In the genomic region with DNA sequence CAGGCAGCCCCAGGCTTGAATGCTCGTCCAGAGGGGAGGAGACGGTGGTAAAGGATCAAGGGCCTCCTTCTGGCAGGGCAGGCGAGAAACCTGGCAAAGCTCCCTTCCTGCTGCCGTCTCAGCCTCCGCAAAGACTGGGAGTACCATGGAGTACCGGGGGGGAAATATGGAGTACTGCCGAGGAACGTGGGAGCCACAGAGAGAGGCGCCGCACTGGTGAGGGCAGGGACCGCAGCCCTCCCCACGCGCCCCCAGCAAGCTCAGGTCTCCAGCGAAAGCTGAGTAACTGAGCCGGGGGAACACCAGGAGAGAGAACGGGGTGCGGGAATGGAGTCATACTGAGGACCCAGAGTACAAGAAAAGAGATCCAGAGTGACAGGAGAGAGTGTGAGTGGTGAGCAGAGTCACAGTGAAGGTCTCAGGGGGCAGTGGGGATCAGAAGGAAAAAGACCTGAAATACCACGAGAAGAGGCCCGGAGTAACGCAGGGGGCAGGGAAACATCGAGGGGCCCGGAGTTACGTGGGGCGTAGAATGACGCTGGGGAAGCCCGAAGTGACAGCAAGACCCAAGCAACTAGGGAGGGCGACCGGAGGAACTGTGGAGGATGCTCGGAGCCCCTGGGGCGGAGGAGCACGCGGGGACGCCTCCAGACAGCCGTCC, we compare ENCODE assay signal across 8 cellular contexts. TPM values are rescaled to one million over a fixed set of nuclear protein-coding genes. Genes with fewer than 3 reads are reported as not detected.
A peak's percentile ranks its signal among the peaks of the same experiment; 100 is the strongest.
DNase-seq lines count a peak whose midpoint lies in the region; ATAC-seq, FAIRE-seq and TF ChIP-seq lines count a peak whose summit lies in the region.

No MANE protein-coding gene starts in this region.

- peak overlapping the region; percentile 59 for H3K27ac ChIP-seq in SJSA1
- H3K27ac ChIP-seq in GM12878 (ENCODE audit: control insufficient read depth, insufficient read depth): peak overlapping the region; percentile 81
- H3K27ac ChIP-seq in iPS-18a (ENCODE audit: low read length): no peak overlapping the region
- H3K27ac ChIP-seq in skin epidermis: peak overlapping the region; percentile 88 to 99 (median 96)

- no peaks in the 10 kb centered on the region for H3K9me3 ChIP-seq in SJSA1 (replicated peaks)
- no peaks in the 10 kb centered on the region for H3K9me3 ChIP-seq in GM12878 (replicated peaks; ENCODE audit: control insufficient read depth, insufficient read depth, low read length)
- no peaks in the 10 kb centered on the region for H3K9me3 ChIP-seq in iPS-18a (ENCODE audit: control insufficient read depth, low read depth, low read length)

- CTCF ChIA-PET in GM12878 (lab: Yijun Ruan, JAX): interaction anchor here (0.5 to 4.9 kb wide), 17 partner anchors 9 to 1067 kb away, joined by 3 to 41 read pairs (median 4); partner anchors contain the start of genes B3GAT3, MTA2, SLC3A2 and TUT1

- POLR2A ChIA-PET in GM12878 (lab: Charles Lee): interaction anchor here (0.5 to 2.6 kb wide), 16 partner anchors 8 to 245 kb away, joined by 3 to 13 read pairs (median 5); partner anchors contain the start of genes B3GAT3, C11orf98, CSKMT and LBHD1

- peak overlapping the region; percentile 97 for H3K4me2 ChIP-seq in GM12878 (ENCODE audit: control insufficient read depth, insufficient read depth)

- FAIRE-seq in GM12878 (lab: Jason Lieb, UNC): no peak

- H3K9ac ChIP-seq in GM12878 (ENCODE audit: control insufficient read depth, insufficient read depth, low read length) (peak overlapping the region; percentile 95), iPS-18a (ENCODE audit: low read length) (peak overlapping the region; percentile 33)

- no peak for TF ChIP-seq CTCF in GM12878 (IDR thresholded peaks at IDR 0.05 in 2 of 3, conservative IDR thresholded peaks at IDR 0.05 in 1 of 3; ENCODE audit: control insufficient read depth in 2 of 3, extremely low read depth in 1 of 3, insufficient read depth in 1 of 3, low read depth in 3 of 3, low read length in 3 of 3)

- under 1% methylated on average over 34 of the region's 34 CpGs for WGBS in GM12878 (ENCODE audit: insufficient coverage, insufficient replicate concordance, low lambda C conversion rate, missing lambda C conversion rate)

- in situ Hi-C loops in GM12878 (cut with MboI): no loop called here

- SMC1A ChIA-PET in GM12878 (lab: Charles Lee; ENCODE audit: uncharacterized antibody, unreplicated experiment): interaction anchor here (0.7 to 2.9 kb wide), 9 partner anchors 10 to 142 kb away, joined by 3 to 19 read pairs (median 4); partner anchors contain the start of genes B3GAT3, INTS5, MTA2 and TUT1

- peak overlapping the region; percentile 66 for H3K4me3 ChIP-seq in SJSA1
- peak overlapping the region; percentile 94 for H3K4me3 ChIP-seq in GM12878
- peak overlapping the region; percentile 71 for H3K4me3 ChIP-seq in iPS-18a (ENCODE audit: low read length)
- H3K4me3 ChIP-seq in skin epidermis: peak overlapping the region; percentile 62 to 87 (median 75)

- DNase-seq in AG08395 (ENCODE audit: low spot score): peak; percentile 72
- peak; percentile 73 for DNase-seq in SJSA1 (ENCODE audit: low read depth in 1 of 2, low spot score in 2 of 2)
- DNase-seq in GM12878 (ENCODE audit: low read depth, low spot score): no peak
- no peak for DNase-seq in GOT3 (lab: John Stamatoyannopoulos, UW)

- peak overlapping the region; percentile 85 for H2AFZ ChIP-seq in GM12878 (ENCODE audit: control insufficient read depth, low read depth, low read length)

- peak; percentile 2 for ATAC-seq in GM18907 (IDR thresholded peaks at IDR 0.05; ENCODE audit: unreplicated experiment)
- peak; percentile 21 for ATAC-seq in HG03280 (IDR thresholded peaks at IDR 0.05; ENCODE audit: unreplicated experiment)
- ATAC-seq in GM12878: peak; percentile 54

- TF ChIP-seq RAD21 in GM12878 (IDR thresholded peaks at IDR 0.05; ENCODE audit: insufficient read depth, low read depth, low read length): no peak

- no peak for TF ChIP-seq EP300 in GM12878 (IDR thresholded peaks at IDR 0.05; ENCODE audit: borderline replicate concordance in 1 of 2, control insufficient read depth in 1 of 2, low read depth in 2 of 2, low read length in 2 of 2)

- H3K79me2 ChIP-seq in GM12878 (ENCODE audit: control insufficient read depth, insufficient read depth, low read length): peaks cover 16% of the 10 kb centered on the region

- intact Hi-C loops in GM12878 (cut with micrococcal nuclease; ENCODE audit: unreplicated experiment): loop anchor here (5.0 kb wide), 1 partner anchor 60 kb away; the partner anchor contains the start of genes LBHD1 and UQCC3

- TF ChIP-seq POLR2A in GM12878 (IDR thresholded peaks at IDR 0.05; ENCODE audit: low read depth, low read length): peak; percentile 12; the same call in 1 of the 2 replicates

- BruUV-seq in GM12878 (replicated peaks; lab: Mats Ljungman, UMichigan): no TSS peak

- no peaks in the 10 kb centered on the region for H3K27me3 ChIP-seq in SJSA1 (replicated peaks)
- no peaks in the 10 kb centered on the region for H3K27me3 ChIP-seq in GM12878 (replicated peaks in 1 of 2; ENCODE audit: control insufficient read depth in 2 of 2, insufficient read depth in 2 of 2, low read length in 1 of 2)
- peaks cover 11% of the 10 kb centered on the region for H3K27me3 ChIP-seq in iPS-18a (ENCODE audit: control insufficient read depth, insufficient read depth, low read length)

- H4K20me1 ChIP-seq in GM12878 (ENCODE audit: control insufficient read depth, insufficient read depth): no peaks in the 10 kb centered on the region

- H3K4me1 ChIP-seq in SJSA1 (replicated peaks) (peaks cover 13% of the 10 kb centered on the region), GM12878 (ENCODE audit: control insufficient read depth, insufficient read depth, low read length) (peaks cover 14% of the 10 kb centered on the region), iPS-18a (ENCODE audit: control insufficient read depth, low read depth, low read length) (no peaks in the 10 kb centered on the region)

- H3K36me3 ChIP-seq in SJSA1: peaks cover 57% of the 10 kb centered on the region
- H3K36me3 ChIP-seq in GM12878 (ENCODE audit: control insufficient read depth in 2 of 2, insufficient read depth in 2 of 2, low read length in 1 of 2): no peaks in the 10 kb centered on the region; a peak in 1 of 4 replicates
- peaks cover 3% of the 10 kb centered on the region for H3K36me3 ChIP-seq in iPS-18a (ENCODE audit: control insufficient read depth, low read depth, low read length)

- RAD21 ChIA-PET in GM12878 (lab: Charles Lee; ENCODE audit: unreplicated experiment): interaction anchor here (0.8 to 2.1 kb wide), 9 partner anchors 10 to 242 kb away, joined by 3 to 9 read pairs (median 4); partner anchors contain the start of genes B3GAT3, C11orf98, CSKMT and MTA2

RNA-seq across cellular contexts. Expression of gene EML3, which starts 0.7 kb away (rescaled TPM):
- total RNA-seq in SJSA1 (2014; rRNA removed; shearing (Covaris generic)): 19.8 and 28.1 TPM in 2 replicates
- total RNA-seq in GM12878 (2013; cell fraction: nucleolus; rRNA removed): 48.1 and 57.5 TPM in 2 replicates
- total RNA-seq in GM12878 (2014; rRNA removed) (22.5 and 23.9 TPM in 2 replicates), GM12878 (2014; rRNA removed; fragmentation: Illumina TruSeq; extraction: Trizol) (14.0 and 17.3 TPM in 2 replicates), GM12878 (2021) (69.8 and 82.5 TPM in 2 replicates)
- polyA plus RNA-seq in GM12878 (2011; ENCODE audit: low read depth): 19.2 TPM
- polyA plus RNA-seq in GM12878 (2011; rRNA removed) (18.4 and 27.1 TPM in 2 replicates), GM12878 (2014; fragmentation: Illumina TruSeq; extraction: Trizol) (16.3 and 21.9 TPM in 2 replicates), GM12878 (2014; fragmentation: Nextera tagmentation; extraction: Ambion mirVana) (1 to 10 TPM in 1 of 2 experiments, under 1 TPM in 1; 0.58 to 1.2 TPM), GM12878 (2014; rRNA removed) (45.7 and 61.0 TPM in 2 replicates), GM12878 (2016; fragmentation: Nextera tagmentation; extraction: Ambion mirVana) (10 to 100 TPM; 25.6 to 26.8 TPM)
- 25.4 and 33.5 TPM in 2 replicates for polyA plus RNA-seq in GM12878 (2011; cell fraction: cytosol; rRNA removed)
- 197 and 232 TPM in 2 replicates for polyA plus RNA-seq in GM12878 (2011; cell fraction: nucleus; rRNA removed)
- polyA plus RNA-seq in GM12878 (2012): 42.2 and 48.7 TPM in 2 replicates
- 20.3 and 27.6 TPM in 2 replicates for polyA minus RNA-seq in GM12878 (2011; rRNA and poly(A)+ RNA removed)
- 12.0 and 12.2 TPM in 2 replicates for polyA minus RNA-seq in GM12878 (2011; cell fraction: cytosol; rRNA and poly(A)+ RNA removed)
- polyA minus RNA-seq in GM12878 (2011; cell fraction: nucleus; rRNA and poly(A)+ RNA removed): 22.6 and 35.8 TPM in 2 replicates

RNA-seq across cellular contexts. Expression of gene ROM1, which starts 1.2 kb away (rescaled TPM):
- total RNA-seq in SJSA1 (2014; rRNA removed; shearing (Covaris generic)): 3.1 and 10.4 TPM in 2 replicates
- total RNA-seq in GM12878 (2013; cell fraction: nucleolus; rRNA removed): 0.40 TPM in 1 of 2 replicates, not detected in the other
- total RNA-seq in GM12878 (2014; rRNA removed): 0.60 and 1.7 TPM in 2 replicates
- total RNA-seq in GM12878 (2014; rRNA removed; fragmentation: Illumina TruSeq; extraction: Trizol): 1.1 TPM in 2 replicates
- total RNA-seq in GM12878 (2021): 1.2 and 1.9 TPM in 2 replicates
- 0.22 TPM for polyA plus RNA-seq in GM12878 (2011; ENCODE audit: low read depth)
- 0.42 and 0.82 TPM in 2 replicates for polyA plus RNA-seq in GM12878 (2011; rRNA removed)
- 0.72 and 1.3 TPM in 2 replicates for polyA plus RNA-seq in GM12878 (2011; cell fraction: cytosol; rRNA removed)
- 2.0 and 2.2 TPM in 2 replicates for polyA plus RNA-seq in GM12878 (2011; cell fraction: nucleus; rRNA removed)
- 1.1 and 1.8 TPM in 2 replicates for polyA plus RNA-seq in GM12878 (2012)
- polyA plus RNA-seq in GM12878 (2014; fragmentation: Illumina TruSeq; extraction: Trizol): 1.5 and 1.6 TPM in 2 replicates
- under 1 TPM; 0.42 TPM for polyA plus RNA-seq in GM12878 (2014; fragmentation: Nextera tagmentation; extraction: Ambion mirVana)
- polyA plus RNA-seq in GM12878 (2014; rRNA removed): 0.67 and 2.0 TPM in 2 replicates
- 1 to 10 TPM; 2.4 to 3.0 TPM for polyA plus RNA-seq in GM12878 (2016; fragmentation: Nextera tagmentation; extraction: Ambion mirVana)
- polyA minus RNA-seq in GM12878 (2011; rRNA and poly(A)+ RNA removed): 0.29 and 1.1 TPM in 2 replicates
- polyA minus RNA-seq in GM12878 (2011; cell fraction: cytosol; rRNA and poly(A)+ RNA removed): 0.52 TPM in 1 of 2 replicates, not detected in the other
- 0.36 and 0.38 TPM in 2 replicates for polyA minus RNA-seq in GM12878 (2011; cell fraction: nucleus; rRNA and poly(A)+ RNA removed)

RNA-seq across cellular contexts. Expression of gene B3GAT3, which starts 10.0 kb away (rescaled TPM):
- total RNA-seq in SJSA1 (2014; rRNA removed; shearing (Covaris generic)): 82.5 and 145 TPM in 2 replicates
- total RNA-seq in GM12878 (2013; cell fraction: nucleolus; rRNA removed): 17.1 and 21.9 TPM in 2 replicates
- total RNA-seq in GM12878 (2014; rRNA removed) (34.3 and 42.4 TPM in 2 replicates), GM12878 (2014; rRNA removed; fragmentation: Illumina TruSeq; extraction: Trizol) (12.3 and 14.1 TPM in 2 replicates), GM12878 (2021) (42.4 and 43.2 TPM in 2 replicates)
- polyA plus RNA-seq in GM12878 (2011; ENCODE audit: low read depth): 6.1 TPM
- polyA plus RNA-seq in GM12878 (2011; rRNA removed) (7.0 and 17.2 TPM in 2 replicates), GM12878 (2014; fragmentation: Illumina TruSeq; extraction: Trizol) (1.1 and 8.3 TPM in 2 replicates), GM12878 (2014; fragmentation: Nextera tagmentation; extraction: Ambion mirVana) (1 to 10 TPM in 1 of 2 experiments, under 1 TPM in 1; 0.31 to 2.8 TPM), GM12878 (2014; rRNA removed) (52.7 and 56.5 TPM in 2 replicates), GM12878 (2016; fragmentation: Nextera tagmentation; extraction: Ambion mirVana) (10 to 100 TPM; 50.0 to 51.7 TPM)
- polyA plus RNA-seq in GM12878 (2011; cell fraction: cytosol; rRNA removed): 28.5 and 57.0 TPM in 2 replicates
- polyA plus RNA-seq in GM12878 (2011; cell fraction: nucleus; rRNA removed): 68.4 and 81.5 TPM in 2 replicates
- 28.4 and 35.5 TPM in 2 replicates for polyA plus RNA-seq in GM12878 (2012)
- 5.5 and 16.0 TPM in 2 replicates for polyA minus RNA-seq in GM12878 (2011; rRNA and poly(A)+ RNA removed)
- 8.8 and 12.0 TPM in 2 replicates for polyA minus RNA-seq in GM12878 (2011; cell fraction: cytosol; rRNA and poly(A)+ RNA removed)
- 3.7 and 6.5 TPM in 2 replicates for polyA minus RNA-seq in GM12878 (2011; cell fraction: nucleus; rRNA and poly(A)+ RNA removed)

RNA-seq across cellular contexts. Expression of gene MTA2, which starts 10.2 kb away (rescaled TPM):
- 128 and 214 TPM in 2 replicates for total RNA-seq in SJSA1 (2014; rRNA removed; shearing (Covaris generic))
- 68.4 and 79.3 TPM in 2 replicates for total RNA-seq in GM12878 (2013; cell fraction: nucleolus; rRNA removed)
- total RNA-seq in GM12878 (2014; rRNA removed) (195 and 201 TPM in 2 replicates), GM12878 (2014; rRNA removed; fragmentation: Illumina TruSeq; extraction: Trizol) (174 and 178 TPM in 2 replicates), GM12878 (2021) (189 and 196 TPM in 2 replicates)
- 48.7 TPM for polyA plus RNA-seq in GM12878 (2011; ENCODE audit: low read depth)
- polyA plus RNA-seq in GM12878 (2011; rRNA removed) (43.2 and 53.2 TPM in 2 replicates), GM12878 (2014; fragmentation: Illumina TruSeq; extraction: Trizol) (198 and 201 TPM in 2 replicates), GM12878 (2014; fragmentation: Nextera tagmentation; extraction: Ambion mirVana) (1 to 10 TPM; 6.7 to 6.8 TPM), GM12878 (2014; rRNA removed) (135 and 137 TPM in 2 replicates), GM12878 (2016; fragmentation: Nextera tagmentation; extraction: Ambion mirVana) (10 to 100 TPM; 76.3 to 90.3 TPM)
- polyA plus RNA-seq in GM12878 (2011; cell fraction: cytosol; rRNA removed): 68.6 and 69.6 TPM in 2 replicates
- polyA plus RNA-seq in GM12878 (2011; cell fraction: nucleus; rRNA removed): 136 and 209 TPM in 2 replicates
- 75.6 and 111 TPM in 2 replicates for polyA plus RNA-seq in GM12878 (2012)
- polyA minus RNA-seq in GM12878 (2011; rRNA and poly(A)+ RNA removed): 82.3 and 108 TPM in 2 replicates
- polyA minus RNA-seq in GM12878 (2011; cell fraction: cytosol; rRNA and poly(A)+ RNA removed): 43.6 and 46.5 TPM in 2 replicates
- 51.3 and 83.7 TPM in 2 replicates for polyA minus RNA-seq in GM12878 (2011; cell fraction: nucleus; rRNA and poly(A)+ RNA removed)

RNA-seq across cellular contexts. Expression of gene TUT1, which starts 20.5 kb away (rescaled TPM):
- total RNA-seq in SJSA1 (2014; rRNA removed; shearing (Covaris generic)): 8.5 and 10.1 TPM in 2 replicates
- 19.1 and 19.7 TPM in 2 replicates for total RNA-seq in GM12878 (2013; cell fraction: nucleolus; rRNA removed)
- total RNA-seq in GM12878 (2014; rRNA removed): 12.1 and 12.3 TPM in 2 replicates
- 6.9 and 8.3 TPM in 2 replicates for total RNA-seq in GM12878 (2014; rRNA removed; fragmentation: Illumina TruSeq; extraction: Trizol)
- total RNA-seq in GM12878 (2021): 26.6 and 28.4 TPM in 2 replicates
- polyA plus RNA-seq in GM12878 (2011; ENCODE audit: low read depth): 6.9 TPM
- polyA plus RNA-seq in GM12878 (2011; rRNA removed): 12.0 and 18.4 TPM in 2 replicates
- 16.6 and 19.8 TPM in 2 replicates for polyA plus RNA-seq in GM12878 (2011; cell fraction: cytosol; rRNA removed)
- 47.4 and 48.5 TPM in 2 replicates for polyA plus RNA-seq in GM12878 (2011; cell fraction: nucleus; rRNA removed)
- 15.7 and 18.2 TPM in 2 replicates for polyA plus RNA-seq in GM12878 (2012)
- 9.5 and 14.0 TPM in 2 replicates for polyA plus RNA-seq in GM12878 (2014; fragmentation: Illumina TruSeq; extraction: Trizol)
- 1 to 10 TPM; 1.1 to 1.4 TPM for polyA plus RNA-seq in GM12878 (2014; fragmentation: Nextera tagmentation; extraction: Ambion mirVana)
- 19.4 and 22.7 TPM in 2 replicates for polyA plus RNA-seq in GM12878 (2014; rRNA removed)
- 10 to 100 TPM; 26.9 to 29.9 TPM for polyA plus RNA-seq in GM12878 (2016; fragmentation: Nextera tagmentation; extraction: Ambion mirVana)
- 8.8 and 10.6 TPM in 2 replicates for polyA minus RNA-seq in GM12878 (2011; rRNA and poly(A)+ RNA removed)
- polyA minus RNA-seq in GM12878 (2011; cell fraction: cytosol; rRNA and poly(A)+ RNA removed): 3.5 and 4.5 TPM in 2 replicates
- 5.6 and 7.2 TPM in 2 replicates for polyA minus RNA-seq in GM12878 (2011; cell fraction: nucleus; rRNA and poly(A)+ RNA removed)

Comparison
In these comparisons a context has a peak if more than half of its experiments do, and no peak if none do; other contexts are left out.
1. DNase-seq: peak in AG08395 (single experiment) and SJSA1 (2 of 2); none in GM12878 (single experiment) and GOT3 (single experiment).
2. ATAC-seq: peak in every context shown above with its lines; median percentile 54 in GM12878; 21 in HG03280; 2 in GM18907.
3. Peak in every context shown above with its lines, with median percentiles within 50 percentile points of each other: H3K4me3 ChIP-seq.